ENCODE assay signal across 28 cellular contexts in genomic region chr10:45589009-45589408, GRCh38.
"Had no signal": no experiment of that assay in that cellular context is flagged by ENCODE, and none has a peak within 500 bp of the region (broad histone marks: within the 10 kb centered on the region; RNA-seq: fewer than 3 reads in every experiment).

No MANE protein-coding gene starts in this region.

- H3K9ac ChIP-seq: neural progenitor cell, parathyroid adenoma had no signal

- H3K27ac ChIP-seq: neural progenitor cell, ovary, parathyroid adenoma, psoas muscle, skin epidermis, spleen, suprapubic skin, testis, tibial artery, transverse colon, upper lobe of right lung, uterus had no signal

- ATAC-seq: natural killer cell; psoas muscle; right cardiac atrium; sciatic nerve; stimulated activated memory B cell treated with anti-CD40 and anti-IgM and Interleukin-4, amounts not matched to agents 10 μg/mL and 1 μg/mL and 100 μg/mL, for 72 hours; stimulated activated naive CD8-positive, alpha-beta T cell treated with anti-CD3 and anti-CD28 coated beads, Interleukin-15, amount 100 ng/mL, for 72 hours; stimulated activated naive CD8-positive, alpha-beta T cell treated with anti-CD3 and anti-CD28 coated beads, Interleukin-15, Interleukin-2, amounts not matched to agents 100 U/mL and 50 U/mL, for 24 hours; upper lobe of right lung had no signal

- H3K36me3 ChIP-seq: ovary, upper lobe of right lung, uterus had no signal

- H3K27me3 ChIP-seq: neural progenitor cell, ovary, spleen, suprapubic skin, testis, tibial artery, transverse colon, upper lobe of right lung, uterus had no signal

- H3K4me3 ChIP-seq: neural progenitor cell, ovary, psoas muscle, skin epidermis, smooth muscle cell, spleen, suprapubic skin, testis, tibial artery, transverse colon, upper lobe of right lung, uterus had no signal

- H3K9me3 ChIP-seq: ovary, suprapubic skin, testis, tibial artery, upper lobe of right lung had no signal

- DNase-seq: natural killer cell; occipital lobe; ovary; posterior cingulate gyrus; psoas muscle; right cardiac atrium; spleen; stimulated activated CD4-positive, alpha-beta T cell treated with anti-CD3 and anti-CD28 coated beads, Interleukin-12 subunit alpha, Interleukin-12 subunit beta, amount 100 ng/mL, for 4 hours; stimulated activated CD4-positive, alpha-beta T cell treated with anti-CD3 and anti-CD28 coated beads, Interleukin-1b, Interleukin-23, amount 100 ng/mL, for 48 hours; stimulated activated CD4-positive, alpha-beta T cell treated with anti-CD3 and anti-CD28 coated beads, Interleukin-4, amount 100 ng/mL, for 1 hour; stimulated activated CD4-positive, alpha-beta T cell treated with anti-CD3 and anti-CD28 coated beads, Interleukin-4, amount 100 ng/mL, for 4 hours; stimulated activated CD8-positive, alpha-beta memory T cell treated with anti-CD3 and anti-CD28 coated beads, Interleukin-4, amount 100 ng/mL, for 48 hours; stimulated activated naive CD4-positive, alpha-beta T cell; stimulated activated naive CD8-positive, alpha-beta T cell treated with anti-CD3 and anti-CD28 coated beads, Interleukin-15, amount 100 ng/mL, for 72 hours; stimulated activated naive CD8-positive, alpha-beta T cell treated with anti-CD3 and anti-CD28 coated beads, Interleukin-15, Interleukin-2, amounts not matched to agents 100 U/mL and 50 U/mL, for 24 hours; substantia nigra; testis; tibial artery; transverse colon; upper lobe of right lung; uterus had no signal
